ENCODE assay signal across 10 cellular contexts in the genomic region with DNA sequence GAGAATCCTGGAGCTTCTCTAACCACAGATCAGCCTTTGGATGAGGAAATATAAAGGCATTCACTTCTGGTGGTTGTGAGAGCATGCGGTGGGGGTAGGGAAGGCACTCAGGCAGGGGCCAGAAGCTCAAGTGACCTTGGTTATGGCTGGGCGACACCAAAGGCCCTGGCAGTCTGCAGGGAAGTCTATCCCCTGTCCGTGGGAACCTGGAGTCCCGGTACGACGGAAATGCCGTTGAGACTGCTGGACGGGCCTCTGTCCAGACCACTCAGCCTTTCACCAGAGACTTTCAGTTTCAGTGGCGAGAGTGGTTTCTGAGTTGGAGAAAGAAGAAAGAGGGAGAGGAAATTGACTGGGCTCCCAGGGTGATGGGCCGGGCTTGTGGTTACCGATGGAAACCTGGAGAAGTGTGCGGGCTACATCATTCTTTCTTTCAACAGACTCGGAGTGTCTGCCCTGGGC.
DNase-seq lines count a peak whose midpoint lies in the region; ATAC-seq and TF ChIP-seq lines count a peak whose summit lies in the region.
"Had no signal": no experiment of that assay in that cellular context is flagged by ENCODE, and none has a peak within 500 bp of the region (broad histone marks: within the 10 kb centered on the region; RNA-seq: fewer than 3 reads in every experiment).

No MANE protein-coding gene starts in this region.

- in situ Hi-C loops in astrocyte of the cerebellum (cut with HindIII; ENCODE audit: low sequenced_read_pairs): no loop called here

- H3K4me3 ChIP-seq in AG10803 (ENCODE audit: low read length) (no peak overlapping the region), astrocyte of the cerebellum (ENCODE audit: low read depth, low read length) (no peak overlapping the region)

- no peak for ATAC-seq in HG03565 (IDR thresholded peaks at IDR 0.05; ENCODE audit: unreplicated experiment)

- DNase-seq in AG10803 (ENCODE audit: low read depth): peak; percentile 66
- peak; percentile 64 for DNase-seq in HK-2 (ENCODE audit: unreplicated experiment)
- peak; percentile 97 for DNase-seq in astrocyte of the cerebellum (ENCODE audit: low read depth)
- peak; percentile 66 for DNase-seq in medulla oblongata (ENCODE audit: extremely low spot score)
- no peak for DNase-seq in NCI-H1930 (lab: John Stamatoyannopoulos, UW)
- no peak for DNase-seq in GM19238 (ENCODE audit: insufficient read length, low spot score)
- DNase-seq in putamen (ENCODE audit: low spot score): no peak
- DNase-seq: foreskin melanocyte, NCI-H2171 had no signal

- TF ChIP-seq CTCF in AG10803 (conservative IDR thresholded peaks at IDR 0.05; ENCODE audit: low read length) (no peak), astrocyte of the cerebellum (IDR thresholded peaks at IDR 0.05; ENCODE audit: low read depth, low read length, missing control alignments) (no peak)

Comparison
In these comparisons a context has a peak if more than half of its experiments do, and no peak if none do; other contexts are left out.
1. DNase-seq: peak in AG10803 (single experiment), HK-2 (single experiment), astrocyte of the cerebellum (single experiment) and medulla oblongata (single experiment); none in NCI-H1930 (0 of 2), GM19238 (single experiment) and putamen (single experiment).